ENCODE assay signal across 22 cellular contexts in genomic region chr12:31278445-31279242, GRCh38. TPM values are rescaled to one million over a fixed set of nuclear protein-coding genes. Genes with fewer than 3 reads are reported as not detected.
A peak's percentile ranks its signal among the peaks of the same experiment; 100 is the strongest.
DNase-seq lines count a peak whose midpoint lies in the region; ATAC-seq and TF ChIP-seq lines count a peak whose summit lies in the region.
"Had no signal": no experiment of that assay in that cellular context is flagged by ENCODE, and none has a peak within 500 bp of the region (broad histone marks: within the 10 kb centered on the region; RNA-seq: fewer than 3 reads in every experiment).

No MANE protein-coding gene starts in this region.

- H3K27ac Mint-ChIP-seq in activated naive CD4-positive, alpha-beta T cell treated with anti-CD3 and anti-CD28 coated beads, Interleukin-2, amount 50 U/mL, for 24 hours: peak overlapping the region; percentile 62
- H3K27ac Mint-ChIP-seq in activated B cell treated with CpG ODN at 0.5 μM for 24 hours: peak overlapping the region; percentile 31
- peak overlapping the region; percentile 55 for H3K27ac Mint-ChIP-seq in type B pancreatic cell
- H3K27ac Mint-ChIP-seq: activated CD4-positive, alpha-beta T cell treated with anti-CD3 and anti-CD28 coated beads, Interleukin-2, amount 10 ng/mL, durations not matched to agents 7 days and 5 days; T-helper 1 cell treated with Interleukin-12 subunit alpha and Interleukin-12 subunit beta and Interleukin-4 antibody, amounts not matched to agents 30 μg/mL and 1 μg/mL, for 36 hours had no signal

- no peak overlapping the region for H3K4me3 ChIP-seq in mesodermal cell (ENCODE audit: extremely low read depth, insufficient read depth, low read length, poor library complexity, severe bottlenecking)
- no peak overlapping the region for H3K4me3 ChIP-seq in transverse colon
- H3K4me3 ChIP-seq: ascending aorta, left lung, upper lobe of right lung had no signal

- peaks cover 4% of the 10 kb centered on the region for H3K4me1 Mint-ChIP-seq in activated naive CD4-positive, alpha-beta T cell treated with anti-CD3 and anti-CD28 coated beads, Interleukin-2, amount 50 U/mL, for 24 hours
- H3K4me1 Mint-ChIP-seq in activated B cell treated with CpG ODN at 0.5 μM for 24 hours (no peaks in the 10 kb centered on the region), type B pancreatic cell (ENCODE audit: unreplicated experiment) (peaks cover 4% of the 10 kb centered on the region)
- H3K4me1 Mint-ChIP-seq: activated CD4-positive, alpha-beta T cell treated with anti-CD3 and anti-CD28 coated beads, Interleukin-2, amount 10 ng/mL, durations not matched to agents 7 days and 5 days had no signal

- peak overlapping the region; percentile 31 for H3K27ac ChIP-seq in mesodermal cell (ENCODE audit: low read depth, low read length, severe bottlenecking)
- H3K27ac ChIP-seq in transverse colon: peak overlapping the region in 1 of 4 donors; percentile 31
- H3K27ac ChIP-seq: ascending aorta, left lung, upper lobe of right lung had no signal

- POLR2A ChIA-PET in activated B cell treated with CpG ODN at 0.5 μM for 24 hours (lab: Charles Lee): no interaction called here

- CTCF ChIA-PET in activated B cell treated with CpG ODN at 0.5 μM for 24 hours (lab: Charles Lee): no interaction called here

- H3K4me1 ChIP-seq in mesodermal cell (ENCODE audit: control insufficient read depth, insufficient read depth, low read length, poor library complexity, severe bottlenecking) (no peaks in the 10 kb centered on the region), transverse colon (no peaks in the 10 kb centered on the region)
- H3K4me1 ChIP-seq: ascending aorta, left lung, upper lobe of right lung had no signal

- TF ChIP-seq POLR2A in transverse colon (IDR thresholded peaks at IDR 0.05): no peak

- H3K27me3 ChIP-seq in transverse colon: no peaks in the 10 kb centered on the region
- H3K27me3 ChIP-seq: ascending aorta, left lung, upper lobe of right lung had no signal

- no peaks in the 10 kb centered on the region for H3K27me3 Mint-ChIP-seq in activated naive CD4-positive, alpha-beta T cell treated with anti-CD3 and anti-CD28 coated beads, Interleukin-2, amount 50 U/mL, for 24 hours
- H3K27me3 Mint-ChIP-seq in activated B cell treated with CpG ODN at 0.5 μM for 24 hours (no peaks in the 10 kb centered on the region), type B pancreatic cell (no peaks in the 10 kb centered on the region)
- H3K27me3 Mint-ChIP-seq: activated CD4-positive, alpha-beta T cell treated with anti-CD3 and anti-CD28 coated beads, Interleukin-2, amount 10 ng/mL, durations not matched to agents 7 days and 5 days had no signal

- H3K9me3 ChIP-seq in mesodermal cell (ENCODE audit: control insufficient read depth, low read length): no peaks in the 10 kb centered on the region
- no peaks in the 10 kb centered on the region for H3K9me3 ChIP-seq in transverse colon
- H3K9me3 ChIP-seq: ascending aorta, left lung, upper lobe of right lung had no signal

- ATAC-seq in activated B cell treated with CpG ODN at 0.5 μM for 24 hours (ENCODE audit: low read depth): no peak
- ATAC-seq: left lung, upper lobe of right lung had no signal

- no peak for DNase-seq in activated naive CD4-positive, alpha-beta T cell (lab: John Stamatoyannopoulos, UW)
- no peak for DNase-seq in activated B cell treated with CpG ODN at 0.5 μM for 24 hours
- no peak for DNase-seq in type B pancreatic cell (ENCODE audit: extremely low spot score, unreplicated experiment)
- no peak for DNase-seq in NCI-H128 (lab: John Stamatoyannopoulos, UW; ENCODE audit: unreplicated experiment)
- DNase-seq in transverse colon: no peak
- no peak for DNase-seq in posterior vena cava (ENCODE audit: low spot score)
- DNase-seq: activated CD4-positive, alpha-beta T cell treated with anti-CD3 and anti-CD28 coated beads, Interleukin-2, amount 10 ng/mL, durations not matched to agents 7 days and 5 days; activated naive CD4-positive, alpha-beta T cell treated with Interleukin-2 at 50 U/mL for 16 hours; C1 segment of cervical spinal cord; EL; H7; KBM-7; left lung; MM.1S; NCI-H1436; NCI-H524; stimulated activated CD4-positive, alpha-beta T cell treated with anti-CD3 and anti-CD28 coated beads, Interleukin-4, amount 100 ng/mL, for 4 hours; upper lobe of right lung had no signal

- no peaks in the 10 kb centered on the region for H3K9me3 Mint-ChIP-seq in activated naive CD4-positive, alpha-beta T cell treated with anti-CD3 and anti-CD28 coated beads, Interleukin-2, amount 50 U/mL, for 24 hours
- H3K9me3 Mint-ChIP-seq in activated B cell treated with CpG ODN at 0.5 μM for 24 hours (no peaks in the 10 kb centered on the region), type B pancreatic cell (no peaks in the 10 kb centered on the region)
- H3K9me3 Mint-ChIP-seq: activated CD4-positive, alpha-beta T cell treated with anti-CD3 and anti-CD28 coated beads, Interleukin-2, amount 10 ng/mL, durations not matched to agents 7 days and 5 days; T-helper 1 cell treated with Interleukin-12 subunit alpha and Interleukin-12 subunit beta and Interleukin-4 antibody, amounts not matched to agents 30 μg/mL and 1 μg/mL, for 36 hours had no signal

- intact Hi-C loops in activated B cell treated with CpG ODN at 0.5 μM for 24 hours (cut with micrococcal nuclease) (no loop called here), transverse colon (cut with DNase I; ENCODE audit: low total_unique reads) (no loop called here), posterior vena cava (cut with DNase I) (loop anchor here in 1 of 2 donors (10.0 kb wide), 1 partner anchor 434 kb away; no protein-coding TSS in a partner anchor)

- H3K36me3 ChIP-seq in mesodermal cell (ENCODE audit: control insufficient read depth, insufficient read depth, low read length) (peaks cover 67% of the 10 kb centered on the region), transverse colon (peaks cover 0 to 14% (median 5%) of the 10 kb centered on the region in 4 donors)

- peaks cover 6% of the 10 kb centered on the region for H3K36me3 Mint-ChIP-seq in activated naive CD4-positive, alpha-beta T cell treated with anti-CD3 and anti-CD28 coated beads, Interleukin-2, amount 50 U/mL, for 24 hours
- H3K36me3 Mint-ChIP-seq in activated B cell treated with CpG ODN at 0.5 μM for 24 hours (ENCODE audit: low read depth): peaks cover 72% of the 10 kb centered on the region
- peaks cover 53% of the 10 kb centered on the region for H3K36me3 Mint-ChIP-seq in type B pancreatic cell

- in situ Hi-C loops in transverse colon (cut with MboI; ENCODE audit: low pct_ligation_motif_present in 1 of 4, low pct_unique_long_range_greater_than_20kb in 1 of 4, low sequenced_read_pairs in 3 of 4): no loop called here

- TF ChIP-seq EP300 in transverse colon (IDR thresholded peaks at IDR 0.05; ENCODE audit: low read depth): no peak

- WGBS in mesodermal cell (ENCODE audit: insufficient coverage in 2 of 2), 2 experiments: 84 to 92% methylated on average over 3 of the region's 7 CpGs
- WGBS in transverse colon (ENCODE audit: low coverage in 1 of 2), 2 donors: 82 to 93% methylated on average over 4 to 7 of the region's 7 CpGs

- H3K4me3 Mint-ChIP-seq in activated naive CD4-positive, alpha-beta T cell treated with anti-CD3 and anti-CD28 coated beads, Interleukin-2, amount 50 U/mL, for 24 hours: no peak overlapping the region
- H3K4me3 Mint-ChIP-seq in activated B cell treated with CpG ODN at 0.5 μM for 24 hours (no peak overlapping the region), type B pancreatic cell (no peak overlapping the region)
- H3K4me3 Mint-ChIP-seq: activated CD4-positive, alpha-beta T cell treated with anti-CD3 and anti-CD28 coated beads, Interleukin-2, amount 10 ng/mL, durations not matched to agents 7 days and 5 days; T-helper 1 cell treated with Interleukin-12 subunit alpha and Interleukin-12 subunit beta and Interleukin-4 antibody, amounts not matched to agents 30 μg/mL and 1 μg/mL, for 36 hours had no signal

- TF ChIP-seq CTCF in activated B cell treated with CpG ODN at 0.5 μM for 24 hours (IDR thresholded peaks at IDR 0.05) (no peak), type B pancreatic cell (conservative IDR thresholded peaks at IDR 0.05) (no peak), transverse colon (IDR thresholded peaks at IDR 0.05) (no peak)

RNA-seq across cellular contexts. Expression of gene SINHCAF, which starts 47.3 kb away (rescaled TPM):
- total RNA-seq in activated B cell treated with CpG ODN at 0.5 μM for 24 hours (153 and 157 TPM in 2 replicates), type B pancreatic cell (ENCODE audit: low replicate concordance) (154 and 285 TPM in 2 replicates), transverse colon (100 to 1,000 TPM in 1 of 4 donors, 10 to 100 TPM in 3; 16.8 to 135 (median 64.8) TPM), posterior vena cava (10 to 100 TPM; 12.0 to 21.5 TPM)
- polyA plus RNA-seq in mesodermal cell (2013, experiment 1 of 2): 152 TPM
- polyA plus RNA-seq in mesodermal cell (2013, experiment 2 of 2): 176 TPM
